ENCODE assay signal across 9 cellular contexts in the genomic region with DNA sequence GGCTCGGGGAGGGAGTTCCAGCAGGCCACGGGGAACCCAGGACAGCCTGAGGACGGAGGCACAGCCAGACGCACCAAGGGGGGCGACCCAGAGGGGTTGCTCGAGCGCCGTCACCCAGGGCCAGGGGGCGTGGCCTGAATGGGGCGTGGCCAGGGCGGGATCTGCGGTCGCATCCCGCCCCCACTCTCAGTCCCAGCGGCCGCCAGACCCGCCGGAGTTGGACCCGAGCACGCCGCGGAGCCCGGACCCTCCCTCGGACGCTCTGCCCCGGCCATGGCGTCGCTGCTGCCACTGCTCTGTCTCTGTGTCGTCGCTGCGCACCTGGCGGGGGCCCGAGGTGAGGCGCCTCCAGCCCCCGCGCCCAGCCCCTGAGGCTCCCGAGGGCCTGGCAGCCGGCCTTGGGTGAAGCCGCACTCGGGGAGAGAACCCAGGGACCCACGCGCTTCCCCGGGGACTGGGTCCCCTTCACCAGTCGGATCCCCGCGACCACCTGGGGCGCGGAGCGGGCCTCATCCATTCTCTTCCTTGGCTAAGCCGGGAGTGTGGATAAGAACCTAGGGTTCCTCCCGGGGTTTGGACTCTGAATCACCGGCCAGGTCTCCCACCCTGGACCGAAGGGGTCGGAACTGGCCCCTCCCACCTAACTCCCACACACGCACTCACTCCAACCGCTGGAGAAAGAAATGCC. TPM values are rescaled to one million over a fixed set of nuclear protein-coding genes. Genes with fewer than 3 reads are reported as not detected.
DNase-seq lines count a peak whose midpoint lies in the region; ATAC-seq, FAIRE-seq and TF ChIP-seq lines count a peak whose summit lies in the region.
"Had no signal": no experiment of that assay in that cellular context is flagged by ENCODE, and none has a peak within 500 bp of the region (broad histone marks: within the 10 kb centered on the region; RNA-seq: fewer than 3 reads in every experiment).

Gene CILP2 (plus strand): TSS at position 189 of the 688 bp plus-strand sequence. CDS start 85 bp downstream, at position 274.

- H3K9ac ChIP-seq in kidney (ENCODE audit: low read length in 2 of 2) = no peak within 1 kb of the TSS

- no peaks in the 10 kb centered on the region for H3K36me3 ChIP-seq in CD4-positive, alpha-beta memory T cell (ENCODE audit: insufficient read depth, low read length)
- no peaks in the 10 kb centered on the region for H3K36me3 ChIP-seq in kidney (ENCODE audit: control insufficient read depth in 1 of 2, insufficient read depth in 2 of 2, low read length in 2 of 2)

- H3K27me3 ChIP-seq in CD4-positive, alpha-beta memory T cell (ENCODE audit: insufficient read depth, low read length) = no peaks in the 10 kb centered on the region

- DNase-seq in CD4-positive, alpha-beta memory T cell = peak in 4 of 5 donors; percentile 18 to 51 (median 26)
- DNase-seq in activated naive CD8-positive, alpha-beta T cell treated with anti-CD3 and anti-CD28 coated beads, Interleukin-2, amount 10 ng/mL, durations not matched to agents 7 days and 5 days = peak; percentile 57
- DNase-seq in kidney (peak; percentile 84), posterior vena cava (ENCODE audit: low spot score) (no peak), COLO829 (ENCODE audit: low spot score) (no peak)
- peak; percentile 44 to 45 for DNase-seq in stimulated activated naive CD8-positive, alpha-beta T cell treated with anti-CD3 and anti-CD28 coated beads, Interleukin-15, amount 100 ng/mL, for 72 hours

- no peak for TF ChIP-seq RAD21 in Ishikawa (IDR thresholded peaks at IDR 0.05; ENCODE audit: low read depth)

- no peak within 1 kb of the TSS for H3K4me3 ChIP-seq in CD4-positive, alpha-beta memory T cell (ENCODE audit: low read length in 2 of 2)
- no peak within 1 kb of the TSS for H3K4me3 ChIP-seq in kidney (ENCODE audit: low read length in 2 of 2)

- H3K27me3 Mint-ChIP-seq in CD4-positive, alpha-beta memory T cell = peaks cover 0 to 1% of the 10 kb centered on the region in 2 donors
- peaks cover 18% of the 10 kb centered on the region for H3K27me3 Mint-ChIP-seq in activated naive CD8-positive, alpha-beta T cell treated with anti-CD3 and anti-CD28 coated beads, Interleukin-2, amount 10 ng/mL, durations not matched to agents 7 days and 5 days
- H3K27me3 Mint-ChIP-seq in stimulated activated naive CD8-positive, alpha-beta T cell treated with anti-CD3 and anti-CD28 coated beads, Interleukin-15, amount 100 ng/mL, for 72 hours = peaks cover 25% of the 10 kb centered on the region

- TF ChIP-seq EP300 in Ishikawa (IDR thresholded peaks at IDR 0.05; ENCODE audit: borderline replicate concordance) = no peak

- intact Hi-C loops in CD4-positive, alpha-beta memory T cell (cut with micrococcal nuclease) = no loop called here
- intact Hi-C loops in kidney (cut with DNase I) = loop anchor here (10.0 kb wide), 1 partner anchor 427 kb away; no protein-coding TSS in a partner anchor
- intact Hi-C loops in posterior vena cava (cut with DNase I) = no loop called here

- peak within 1 kb of the TSS; percentile 5 to 82 (median 66) for H3K27ac Mint-ChIP-seq in CD4-positive, alpha-beta memory T cell
- H3K27ac Mint-ChIP-seq in activated naive CD8-positive, alpha-beta T cell treated with anti-CD3 and anti-CD28 coated beads, Interleukin-2, amount 10 ng/mL, durations not matched to agents 7 days and 5 days = no peak within 1 kb of the TSS
- H3K27ac Mint-ChIP-seq in stimulated activated naive CD8-positive, alpha-beta T cell treated with anti-CD3 and anti-CD28 coated beads, Interleukin-15, amount 100 ng/mL, for 72 hours = peak within 1 kb of the TSS in 1 of 2 donors; percentile 80

- FAIRE-seq in kidney (lab: Jason Lieb, UNC) = no peak

- ATAC-seq in activated naive CD8-positive, alpha-beta T cell treated with anti-CD3 and anti-CD28 coated beads, Interleukin-2, amount 10 ng/mL, durations not matched to agents 7 days and 5 days (ENCODE audit: low read depth) = no peak
- ATAC-seq in stimulated activated naive CD8-positive, alpha-beta T cell treated with anti-CD3 and anti-CD28 coated beads, Interleukin-15, amount 100 ng/mL, for 72 hours = peak; percentile 50
- no peak for ATAC-seq in HG02852 (IDR thresholded peaks at IDR 0.05; ENCODE audit: unreplicated experiment)

- H3K9me3 Mint-ChIP-seq in CD4-positive, alpha-beta memory T cell = no peaks in the 10 kb centered on the region
- H3K9me3 Mint-ChIP-seq in activated naive CD8-positive, alpha-beta T cell treated with anti-CD3 and anti-CD28 coated beads, Interleukin-2, amount 10 ng/mL, durations not matched to agents 7 days and 5 days = no peaks in the 10 kb centered on the region
- no peaks in the 10 kb centered on the region for H3K9me3 Mint-ChIP-seq in stimulated activated naive CD8-positive, alpha-beta T cell treated with anti-CD3 and anti-CD28 coated beads, Interleukin-15, amount 100 ng/mL, for 72 hours

- POLR2A ChIA-PET in CD4-positive, alpha-beta memory T cell (lab: Charles Lee; ENCODE audit: partially characterized antibody) = interaction anchor here (1.3 to 2.7 kb wide), 4 partner anchors 106 to 131 kb away, joined by 4 to 15 read pairs (median 7); partner anchors contain the start of genes ATP13A1 and ZNF101
- POLR2A ChIA-PET in activated naive CD8-positive, alpha-beta T cell treated with anti-CD3 and anti-CD28 coated beads, Interleukin-2, amount 10 ng/mL, durations not matched to agents 7 days and 5 days (lab: Charles Lee) = interaction anchor here (1.1 to 1.9 kb wide), 5 partner anchors 22 to 126 kb away, joined by 3 to 9 read pairs (median 4); partner anchors contain the start of genes ATP13A1, LPAR2, NDUFA13 and PBX4

- CTCF ChIA-PET in CD4-positive, alpha-beta memory T cell (lab: Charles Lee; ENCODE audit: partially characterized antibody) = interaction anchor here (1.1 kb wide), 1 partner anchor 14 kb away, joined by 7 read pairs; no protein-coding TSS in a partner anchor

- no peaks in the 10 kb centered on the region for H3K9me3 ChIP-seq in CD4-positive, alpha-beta memory T cell (ENCODE audit: control insufficient read depth in 1 of 2, low read length in 2 of 2)
- no peaks in the 10 kb centered on the region for H3K9me3 ChIP-seq in kidney (ENCODE audit: control insufficient read depth in 1 of 2, low read length in 2 of 2)

- H3K36me3 Mint-ChIP-seq in CD4-positive, alpha-beta memory T cell = no peaks in the 10 kb centered on the region
- H3K36me3 Mint-ChIP-seq in activated naive CD8-positive, alpha-beta T cell treated with anti-CD3 and anti-CD28 coated beads, Interleukin-2, amount 10 ng/mL, durations not matched to agents 7 days and 5 days = peaks cover 9% of the 10 kb centered on the region

- peaks cover 17 to 44% (median 29%) of the 10 kb centered on the region in 4 donors for H3K4me1 Mint-ChIP-seq in CD4-positive, alpha-beta memory T cell
- H3K4me1 Mint-ChIP-seq in activated naive CD8-positive, alpha-beta T cell treated with anti-CD3 and anti-CD28 coated beads, Interleukin-2, amount 10 ng/mL, durations not matched to agents 7 days and 5 days = peaks cover 31% of the 10 kb centered on the region
- H3K4me1 Mint-ChIP-seq in stimulated activated naive CD8-positive, alpha-beta T cell treated with anti-CD3 and anti-CD28 coated beads, Interleukin-15, amount 100 ng/mL, for 72 hours = peaks cover 55% of the 10 kb centered on the region

- peak within 1 kb of the TSS; percentile 21 for H3K27ac ChIP-seq in CD4-positive, alpha-beta memory T cell (ENCODE audit: low read depth, low read length)
- no peak within 1 kb of the TSS for H3K27ac ChIP-seq in kidney (ENCODE audit: low read depth in 2 of 2, low read length in 2 of 2)
- H3K27ac ChIP-seq: HL-60 had no signal

- H3K4me3 Mint-ChIP-seq in CD4-positive, alpha-beta memory T cell = peak within 1 kb of the TSS; percentile 59 to 91 (median 81)
- peak within 1 kb of the TSS; percentile 37 for H3K4me3 Mint-ChIP-seq in activated naive CD8-positive, alpha-beta T cell treated with anti-CD3 and anti-CD28 coated beads, Interleukin-2, amount 10 ng/mL, durations not matched to agents 7 days and 5 days
- H3K4me3 Mint-ChIP-seq in stimulated activated naive CD8-positive, alpha-beta T cell treated with anti-CD3 and anti-CD28 coated beads, Interleukin-15, amount 100 ng/mL, for 72 hours = peak within 1 kb of the TSS; percentile 53 to 85

- H3K4me1 ChIP-seq in CD4-positive, alpha-beta memory T cell (ENCODE audit: insufficient read depth, low read length) = peaks cover 27% of the 10 kb centered on the region
- H3K4me1 ChIP-seq in kidney (ENCODE audit: control insufficient read depth in 1 of 2, insufficient read depth in 1 of 2, low read depth in 1 of 2, low read length in 2 of 2) = peaks cover 5 to 17% of the 10 kb centered on the region in 2 donors

- TF ChIP-seq CTCF in kidney (IDR thresholded peaks at IDR 0.05; ENCODE audit: borderline replicate concordance, extremely low read depth, insufficient read depth) = no peak

TF ChIP-seq in Ishikawa, 13 proteins besides CTCF, POLR2A, EP300 and RAD21:
- TF ChIP-seq YY1 (IDR thresholded peaks at IDR 0.05; ENCODE audit: low read depth) (0 out of 2 replicates have a peak, but pooled peaks have one; percentile 38), MAX (IDR thresholded peaks at IDR 0.05) (no peak), CREB1 (IDR thresholded peaks at IDR 0.05; ENCODE audit: low read depth) (no peak), TAF1 (IDR thresholded peaks at IDR 0.05; ENCODE audit: low read depth) (no peak), TCF12 (IDR thresholded peaks at IDR 0.05; ENCODE audit: low read depth) (no peak), ZBTB7A (IDR thresholded peaks at IDR 0.05; ENCODE audit: low read depth) (no peak)

RNA-seq across cellular contexts. Expression of gene CILP2, which starts in this region (rescaled TPM):
- under 1 TPM; 0.09 to 0.14 TPM for total RNA-seq in CD4-positive, alpha-beta memory T cell
- not detected for polyA plus RNA-seq in CD4-positive, alpha-beta memory T cell
- under 1 TPM; 0.11 to 0.14 TPM for total RNA-seq in activated naive CD8-positive, alpha-beta T cell treated with anti-CD3 and anti-CD28 coated beads, Interleukin-2, amount 10 ng/mL, durations not matched to agents 7 days and 5 days
- 0.41 TPM for total RNA-seq in kidney
- polyA plus RNA-seq in kidney (ENCODE audit: insufficient read depth, low read depth, low replicate concordance) = not detected
- 1 to 10 TPM in 1 of 2 donors, under 1 TPM in 1; 0.67 to 2.3 TPM for total RNA-seq in posterior vena cava

Comparison
In these comparisons a context has a peak if more than half of its experiments do, and no peak if none do; other contexts are left out.
1. Peak in DNase-seq and H3K27ac ChIP-seq in CD4-positive, alpha-beta memory T cell; RNA of the gene not detected or under 1 TPM.
2. Peak in DNase-seq in activated naive CD8-positive, alpha-beta T cell treated with anti-CD3 and anti-CD28 coated beads, Interleukin-2, amount 10 ng/mL, durations not matched to agents 7 days and 5 days; RNA of the gene not detected or under 1 TPM.
3. Peak in DNase-seq in kidney; RNA of the gene not detected or under 1 TPM.
4. DNase-seq: peak in stimulated activated naive CD8-positive, alpha-beta T cell treated with anti-CD3 and anti-CD28 coated beads, Interleukin-15, amount 100 ng/mL, for 72 hours (2 of 2); none in posterior vena cava (single experiment) and COLO829 (single experiment).
5. Peak in every context shown above with its lines, with median percentiles within 50 percentile points of each other: H3K4me3 Mint-ChIP-seq.